8 cellular contexts compared by ENCODE assay signal in the genomic region with DNA sequence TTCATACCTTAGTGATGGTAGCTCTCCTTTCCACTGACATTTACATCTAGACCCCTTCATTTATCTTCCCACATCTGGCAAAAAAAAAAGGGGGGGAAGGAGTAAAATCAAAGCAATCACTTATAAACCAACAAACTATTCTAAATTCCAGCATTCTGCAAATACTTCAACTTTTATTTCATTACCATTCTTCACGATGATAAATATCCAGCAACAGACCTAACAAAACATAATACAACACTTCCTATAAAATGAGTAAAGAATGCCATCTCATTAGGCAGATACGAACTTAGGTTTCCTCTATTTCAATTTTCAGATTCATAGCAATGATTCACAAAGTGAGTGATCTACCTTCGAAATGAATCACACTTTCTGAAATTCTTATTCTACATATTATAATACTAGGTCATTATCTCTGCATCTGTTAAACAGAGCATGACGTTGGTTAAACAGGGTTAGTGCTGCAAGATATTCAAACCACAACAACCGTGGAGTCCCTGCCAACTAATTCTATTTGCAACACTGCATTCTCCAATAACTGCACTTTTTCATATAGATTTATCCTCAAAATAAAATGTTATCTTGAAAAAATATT. TPM values are rescaled to one million over a fixed set of nuclear protein-coding genes. Genes with fewer than 3 reads are reported as not detected.
A peak's percentile ranks its signal among the peaks of the same experiment; 100 is the strongest.
DNase-seq lines count a peak whose midpoint lies in the region; ATAC-seq and TF ChIP-seq lines count a peak whose summit lies in the region.

A gene with protein sequence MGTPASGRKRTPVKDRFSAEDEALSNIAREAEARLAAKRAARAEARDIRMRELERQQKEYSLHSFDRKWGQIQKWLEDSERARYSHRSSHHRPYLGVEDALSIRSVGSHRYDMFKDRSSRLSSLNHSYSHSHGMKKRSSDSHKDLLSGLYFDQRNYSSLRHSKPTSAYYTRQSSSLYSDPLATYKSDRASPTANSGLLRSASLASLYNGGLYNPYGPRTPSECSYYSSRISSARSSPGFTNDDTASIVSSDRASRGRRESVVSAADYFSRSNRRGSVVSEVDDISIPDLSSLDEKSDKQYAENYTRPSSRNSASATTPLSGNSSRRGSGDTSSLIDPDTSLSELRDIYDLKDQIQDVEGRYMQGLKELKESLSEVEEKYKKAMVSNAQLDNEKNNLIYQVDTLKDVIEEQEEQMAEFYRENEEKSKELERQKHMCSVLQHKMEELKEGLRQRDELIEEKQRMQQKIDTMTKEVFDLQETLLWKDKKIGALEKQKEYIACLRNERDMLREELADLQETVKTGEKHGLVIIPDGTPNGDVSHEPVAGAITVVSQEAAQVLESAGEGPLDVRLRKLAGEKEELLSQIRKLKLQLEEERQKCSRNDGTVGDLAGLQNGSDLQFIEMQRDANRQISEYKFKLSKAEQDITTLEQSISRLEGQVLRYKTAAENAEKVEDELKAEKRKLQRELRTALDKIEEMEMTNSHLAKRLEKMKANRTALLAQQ (minus strand): TSS at position 51 of the 595 bp plus-strand sequence. CDS start 25,599 bp downstream, outside the sequence.

- 0 out of 2 replicates have a peak, but pooled peaks cover 3% of the 10 kb centered on the region for H4K20me1 ChIP-seq in DND-41 (ENCODE audit: insufficient read depth, low read length)

- H3K27ac Mint-ChIP-seq in memory B cell, result peak within 1 kb of the TSS; percentile 85
- peak within 1 kb of the TSS; percentile 86 for H3K27ac Mint-ChIP-seq in type B pancreatic cell

- peak within 1 kb of the TSS; percentile 96 for H2AFZ ChIP-seq in DND-41 (ENCODE audit: low read depth, low read length)

- H3K9me3 Mint-ChIP-seq in memory B cell (no peaks in the 10 kb centered on the region), type B pancreatic cell (no peaks in the 10 kb centered on the region)

- DNase-seq in DND-41 (no peak), HCEC 1CT (peak; percentile 83), Peyer's patch (no peak), dorsolateral prefrontal cortex (no peak), memory B cell (ENCODE audit: low spot score in 2 of 2) (no peak), type B pancreatic cell (ENCODE audit: extremely low spot score, unreplicated experiment) (no peak), cortex of kidney (lab: John Stamatoyannopoulos, UW) (no peak), NCI-H510A treated with DMSO at 0.1 percent for 48 hours (lab: John Stamatoyannopoulos, UW) (no peak)

- H3K27me3 ChIP-seq in DND-41 (ENCODE audit: insufficient read depth, low read length, poor library complexity) (no peaks in the 10 kb centered on the region), Peyer's patch (no peaks in the 10 kb centered on the region), dorsolateral prefrontal cortex (no peaks in the 10 kb centered on the region)

- H3K4me1 Mint-ChIP-seq in memory B cell (peaks cover 21% of the 10 kb centered on the region), type B pancreatic cell (ENCODE audit: unreplicated experiment) (peaks cover 42% of the 10 kb centered on the region)

- peak within 1 kb of the TSS; percentile 83 for H3K4me2 ChIP-seq in DND-41 (ENCODE audit: insufficient read depth, low read length)

- peaks cover 72% of the 10 kb centered on the region for H3K79me2 ChIP-seq in DND-41 (ENCODE audit: insufficient read depth, low read length)

- H3K9ac ChIP-seq in DND-41 (ENCODE audit: low read depth, low read length), result peak within 1 kb of the TSS; percentile 87

- H3K36me3 Mint-ChIP-seq in memory B cell, result peaks cover 5% of the 10 kb centered on the region
- peaks cover 11% of the 10 kb centered on the region for H3K36me3 Mint-ChIP-seq in type B pancreatic cell

- H3K36me3 ChIP-seq in DND-41 (ENCODE audit: insufficient read depth, low read length) (peaks cover 19% of the 10 kb centered on the region), Peyer's patch (peaks cover 0 to 12% (median 0%) of the 10 kb centered on the region in 3 donors)

- H3K4me1 ChIP-seq in DND-41 (ENCODE audit: insufficient read depth, low read length) (peaks cover 35% of the 10 kb centered on the region), Peyer's patch (peaks cover 0 to 52% (median 2%) of the 10 kb centered on the region in 4 donors)

- intact Hi-C loops in dorsolateral prefrontal cortex (cut with DNase I), result no loop called here

- H3K27me3 Mint-ChIP-seq in memory B cell (no peaks in the 10 kb centered on the region), type B pancreatic cell (no peaks in the 10 kb centered on the region)

- H3K9me3 ChIP-seq in DND-41 (ENCODE audit: insufficient read depth, low read length, severe bottlenecking) (no peaks in the 10 kb centered on the region), Peyer's patch (no peaks in the 10 kb centered on the region)

- H3K4me3 Mint-ChIP-seq in memory B cell, result peak within 1 kb of the TSS; percentile 88
- H3K4me3 Mint-ChIP-seq in type B pancreatic cell, result peak within 1 kb of the TSS; percentile 88

- H3K4me3 ChIP-seq in DND-41 (ENCODE audit: low read depth in 1 of 2, low read length in 2 of 2) (peak within 1 kb of the TSS; percentile 62 to 67), Peyer's patch (peak within 1 kb of the TSS; percentile 88 to 97 (median 96)), dorsolateral prefrontal cortex (peak within 1 kb of the TSS; percentile 70 to 100 (median 96))

- TF ChIP-seq POLR2A in Peyer's patch (IDR thresholded peaks at IDR 0.05), result no peak

- H3K27ac ChIP-seq in DND-41 (ENCODE audit: low read length) (peak within 1 kb of the TSS; percentile 93), Peyer's patch (peak within 1 kb of the TSS; percentile 94 to 99 (median 98)), dorsolateral prefrontal cortex (peak within 1 kb of the TSS in 57 of 59 donors; percentile 66 to 98 (median 96))

- TF ChIP-seq CTCF in DND-41 (IDR thresholded peaks at IDR 0.05; ENCODE audit: borderline replicate concordance, extremely low read depth, low read length, poor library complexity, severe bottlenecking) (no peak), Peyer's patch (IDR thresholded peaks at IDR 0.05) (no peak), dorsolateral prefrontal cortex (IDR thresholded peaks at IDR 0.05 in 54 of 56, conservative IDR thresholded peaks at IDR 0.05 in 2 of 56; ENCODE audit: low read depth in 1 of 56, partially characterized antibody in 56 of 56) (no peak), type B pancreatic cell (conservative IDR thresholded peaks at IDR 0.05) (no peak)

- ATAC-seq in DND-41 (ENCODE audit: insufficient read depth, low read depth) (no peak), memory B cell (ENCODE audit: low read depth) (no peak)

RNA-seq across cellular contexts. Expression of the gene that starts here (rescaled TPM):
- total RNA-seq in Peyer's patch (100 to 1,000 TPM; 152 to 166 (median 152) TPM), dorsolateral prefrontal cortex (100 to 1,000 TPM in 21 of 120 experiments, 10 to 100 TPM in 99; 63.9 to 133 (median 88.6) TPM), type B pancreatic cell (ENCODE audit: low replicate concordance) (63.5 and 68.5 TPM in 2 replicates)
